23 cellular contexts compared by ENCODE assay signal in genomic region chr10:22372298-22372697, GRCh38. TPM values are rescaled to one million over a fixed set of nuclear protein-coding genes. Genes with fewer than 3 reads are reported as not detected.
"Had no signal": no experiment of that assay in that cellular context is flagged by ENCODE, and none has a peak within 500 bp of the region (broad histone marks: within the 10 kb centered on the region; RNA-seq: fewer than 3 reads in every experiment).

No MANE protein-coding gene starts in this region.

- H3K36me3 ChIP-seq: esophagus squamous epithelium, heart right ventricle, left lung, lower lobe of right lung, prostate gland, sigmoid colon, stomach, tibial artery, upper lobe of left lung had no signal

- H3K9me3 ChIP-seq: esophagus squamous epithelium, heart right ventricle, left lung, lower lobe of right lung, prostate gland, sigmoid colon, stomach, tibial artery, upper lobe of left lung had no signal

- H3K4me3 ChIP-seq: esophagus squamous epithelium, heart right ventricle, left lung, lower lobe of right lung, prostate gland, sigmoid colon, stomach, tibial artery, upper lobe of left lung had no signal

- H3K27me3 ChIP-seq: sigmoid colon, stomach, upper lobe of left lung had no signal

- H3K27ac ChIP-seq: esophagus squamous epithelium, heart right ventricle, left lung, lower lobe of right lung, sigmoid colon, stomach, tibial artery, upper lobe of left lung had no signal

- H3K4me1 ChIP-seq: esophagus squamous epithelium, lower lobe of right lung, prostate gland, stomach, tibial artery, upper lobe of left lung had no signal

- DNase-seq: cortex of kidney; effector memory CD8-positive, alpha-beta T cell; erythroblast; esophagus squamous epithelium; foreskin melanocyte; glutamatergic neuron; hippocampal formation; lower lobe of right lung; natural killer cell; sigmoid colon; stimulated activated CD4-positive, alpha-beta T cell treated with anti-CD3 and anti-CD28 coated beads, Interleukin-2, amount 100 ng/mL, for 24 hours; stimulated activated CD4-positive, alpha-beta T cell treated with anti-CD3 and anti-CD28 coated beads, Interleukin-4, amount 100 ng/mL, for 24 hours; stimulated activated naive CD4-positive, alpha-beta T cell treated with Interleukin-2 at 50 U/mL for 16 hours; stomach; tibial artery had no signal

RNA-seq across cellular contexts. Expression of gene SPAG6, which starts 27.0 kb away (rescaled TPM):
- total RNA-seq: dermis microvascular lymphatic vessel endothelial cell, heart right ventricle, left cardiac atrium, mononuclear cell, osteocyte, sigmoid colon, stomach had no signal
- polyA plus RNA-seq: stomach had no signal
